Comparison of ENCODE assay signal across 13 cellular contexts in genomic region chr21:43332872-43333300, GRCh38.
DNase-seq lines count a peak whose midpoint lies in the region; ATAC-seq and TF ChIP-seq lines count a peak whose summit lies in the region.
"Had no signal": no experiment of that assay in that cellular context is flagged by ENCODE, and none has a peak within 500 bp of the region (broad histone marks: within the 10 kb centered on the region; RNA-seq: fewer than 3 reads in every experiment).

No MANE protein-coding gene starts in this region.

- H3K9me3 Mint-ChIP-seq in HFFc6: peaks cover 6% of the 10 kb centered on the region

- H3K36me3 ChIP-seq in stomach: no peaks in the 10 kb centered on the region

- TF ChIP-seq POLR2A in stomach (IDR thresholded peaks at IDR 0.05): no peak

- H3K4me3 Mint-ChIP-seq in HFFc6: peak overlapping the region; percentile 77
- H3K4me3 Mint-ChIP-seq: T-helper 2 cell treated with Interferon-gamma antibody and Interleukin-4, amounts not matched to agents 5 μg/mL and 100 μg/mL, for 36 hours had no signal

- peaks cover 32% of the 10 kb centered on the region for H3K4me1 Mint-ChIP-seq in HFFc6 (ENCODE audit: low read depth)

- WGBS in stomach, 5 donors: 30 to 39% (median 38%) methylated on average over 10 to 17 of the region's 17 CpGs

- intact Hi-C loops in left colon (cut with DNase I, micrococcal nuclease) (no loop called here), stomach (cut with DNase I; ENCODE audit: low total_unique reads) (no loop called here)

- H3K27ac ChIP-seq in caudate nucleus (ENCODE audit: low read depth, low read length) (peak overlapping the region; percentile 93), stomach (peak overlapping the region in 4 of 5 donors; percentile 60 to 81 (median 70))

- peaks cover 13% of the 10 kb centered on the region for H3K27me3 Mint-ChIP-seq in HFFc6 (ENCODE audit: insufficient read depth)

- no peak for DNase-seq in HFFc6
- DNase-seq in caudate nucleus (lab: John Stamatoyannopoulos, UW): no peak
- no peak for DNase-seq in left colon
- DNase-seq in stomach: no peak
- no peak for DNase-seq in GM19240 (ENCODE audit: insufficient read length, low spot score)
- no peak for DNase-seq in SIG-M5 treated with dmso at 0.1 percent for 504 hours (lab: John Stamatoyannopoulos, UW; ENCODE audit: unreplicated experiment)
- no peak for DNase-seq in stimulated activated CD4-positive, alpha-beta T cell treated with anti-CD3 and anti-CD28 coated beads, Interleukin-12 subunit alpha, Interleukin-12 subunit beta, amount 100 ng/mL, for 4 hours
- DNase-seq: effector CD4-positive, alpha-beta T cell; KBM-7; NCI-H446 treated with DMSO at 0.1 percent for 48 hours had no signal

- no peaks in the 10 kb centered on the region for H3K9me3 ChIP-seq in stomach

- peak overlapping the region; percentile 100 for H3K27ac Mint-ChIP-seq in HFFc6
- H3K27ac Mint-ChIP-seq: T-helper 2 cell treated with Interferon-gamma antibody and Interleukin-4, amounts not matched to agents 5 μg/mL and 100 μg/mL, for 36 hours had no signal

- H3K4me3 ChIP-seq in stomach: peak overlapping the region in 2 of 4 donors; percentile 9 to 22
- H3K4me3 ChIP-seq: lung had no signal

- peaks cover 21 to 30% (median 25%) of the 10 kb centered on the region in 4 donors for H3K4me1 ChIP-seq in stomach

- H3K36me3 Mint-ChIP-seq in HFFc6 (ENCODE audit: low read depth): peaks cover 8% of the 10 kb centered on the region

- TF ChIP-seq EP300 in stomach (IDR thresholded peaks at IDR 0.05): no peak

- H3K27me3 ChIP-seq in stomach: no peaks in the 10 kb centered on the region

- ATAC-seq in left colon (peak; percentile 8), HG03095 (IDR thresholded peaks at IDR 0.05; ENCODE audit: unreplicated experiment) (no peak)

- TF ChIP-seq CTCF in HFFc6 (IDR thresholded peaks at IDR 0.05) (no peak), stomach (IDR thresholded peaks at IDR 0.05) (no peak)
